Comparison of ENCODE assay signal across 14 cellular contexts in the genomic region with DNA sequence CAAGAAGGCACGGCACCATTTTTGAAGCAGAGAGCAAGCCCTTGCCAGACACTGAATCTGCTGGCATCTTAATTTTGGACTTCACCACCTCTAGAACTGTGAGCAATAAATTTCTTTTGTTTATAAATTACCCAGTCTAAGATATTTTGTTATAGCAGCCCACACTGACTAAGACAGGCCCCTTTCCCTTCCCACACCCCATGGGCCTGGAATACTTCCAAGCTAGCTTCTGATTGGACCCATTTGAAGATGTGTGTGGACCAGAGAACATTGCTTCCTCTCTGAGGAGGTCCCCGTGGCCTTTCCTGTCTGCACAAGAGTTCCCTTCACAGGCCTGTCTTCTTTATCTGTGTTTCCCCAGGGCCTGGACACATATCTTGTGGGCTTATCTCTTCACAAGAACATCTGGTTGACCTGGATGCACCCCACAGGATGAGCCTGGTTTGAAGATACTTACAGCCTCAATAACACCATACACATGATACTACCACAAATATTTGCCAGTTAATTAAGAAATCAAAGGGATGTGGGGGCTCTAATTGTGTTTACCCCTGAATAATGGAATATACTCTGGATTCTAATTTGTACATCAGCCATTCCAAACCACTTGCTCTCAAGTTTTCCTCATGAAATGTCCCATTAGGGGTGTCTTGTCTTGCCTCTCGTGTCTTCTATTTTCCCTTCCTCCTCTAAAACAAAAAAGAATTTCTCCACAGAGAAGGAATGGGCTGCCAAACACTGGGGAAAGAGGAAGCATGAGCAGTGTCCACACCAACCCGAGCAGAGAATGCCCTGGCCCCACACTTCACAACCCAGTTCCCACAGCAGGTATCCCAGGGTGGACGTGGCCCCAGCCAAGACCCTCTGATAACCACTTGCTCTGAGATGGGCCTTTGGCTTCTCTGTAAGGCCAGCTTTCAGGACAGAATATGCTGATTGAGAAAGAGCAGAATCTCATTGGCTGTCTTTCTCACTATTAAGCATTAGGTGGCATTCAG. TPM values are rescaled to one million over a fixed set of nuclear protein-coding genes. Genes with fewer than 3 reads are reported as not detected.
A peak's percentile ranks its signal among the peaks of the same experiment; 100 is the strongest.
DNase-seq lines count a peak whose midpoint lies in the region; ATAC-seq and TF ChIP-seq lines count a peak whose summit lies in the region.
"Had no signal": no experiment of that assay in that cellular context is flagged by ENCODE, and none has a peak within 500 bp of the region (broad histone marks: within the 10 kb centered on the region; RNA-seq: fewer than 3 reads in every experiment).

No MANE protein-coding gene starts in this region.

- ATAC-seq in naive B cell (ENCODE audit: low read depth in 2 of 2) (no peak), aorta (ENCODE audit: low FRiP score) (no peak), GM18511 (IDR thresholded peaks at IDR 0.05; ENCODE audit: unreplicated experiment) (no peak), HG03469 (IDR thresholded peaks at IDR 0.05; ENCODE audit: unreplicated experiment) (no peak)
- ATAC-seq: body of pancreas, Panc1 had no signal

- TF ChIP-seq CTCF in Loucy (conservative IDR thresholded peaks at IDR 0.05; ENCODE audit: low read length): no peak

- peak overlapping the region; percentile 94 to 99 (median 98) for H3K27ac Mint-ChIP-seq in CD4-positive, alpha-beta memory T cell
- H3K27ac Mint-ChIP-seq in naive B cell: peak overlapping the region; percentile 32 to 87 (median 61)

- peaks cover 22% of the 10 kb centered on the region for H3K36me3 ChIP-seq in CD4-positive, alpha-beta memory T cell (ENCODE audit: insufficient read depth, low read length)
- H3K36me3 ChIP-seq in Loucy (ENCODE audit: insufficient read depth, low read length): peaks cover 45% of the 10 kb centered on the region
- peaks cover 0 to 8% of the 10 kb centered on the region in 2 donors for H3K36me3 ChIP-seq in aorta (ENCODE audit: control insufficient read depth in 1 of 2, insufficient read depth in 2 of 2, low read length in 1 of 2)

- peaks cover 0 to 2% (median 0%) of the 10 kb centered on the region in 8 donors for H3K9me3 Mint-ChIP-seq in CD4-positive, alpha-beta memory T cell
- no peaks in the 10 kb centered on the region for H3K9me3 Mint-ChIP-seq in naive B cell

- H3K4me1 ChIP-seq in CD4-positive, alpha-beta memory T cell (ENCODE audit: insufficient read depth, low read length): peaks cover 90% of the 10 kb centered on the region
- H3K4me1 ChIP-seq in Loucy (ENCODE audit: insufficient read depth, low read length, poor library complexity, severe bottlenecking) (peaks cover 19% of the 10 kb centered on the region), aorta (ENCODE audit: control insufficient read depth in 1 of 2, insufficient read depth in 2 of 2, low read length in 2 of 2) (no peaks in the 10 kb centered on the region)
- H3K4me1 ChIP-seq: body of pancreas had no signal

- peaks cover 56 to 58% of the 10 kb centered on the region in 2 donors for H3K36me3 Mint-ChIP-seq in CD4-positive, alpha-beta memory T cell
- H3K36me3 Mint-ChIP-seq in naive B cell: peaks cover 13 to 17% of the 10 kb centered on the region in 2 donors

- 90 to 94% methylated on average over 5 of the region's 5 CpGs for WGBS in aorta, 2 donors

- peaks cover 8% of the 10 kb centered on the region; the same call in 1 of the 2 replicates for H3F3A ChIP-seq in Loucy (ENCODE audit: low read depth)

- H3K27ac ChIP-seq in CD4-positive, alpha-beta memory T cell (ENCODE audit: low read depth, low read length): peak overlapping the region; percentile 74
- H3K27ac ChIP-seq in aorta (ENCODE audit: low read depth in 1 of 2, low read length in 2 of 2): no peak overlapping the region

- POLR2A ChIA-PET in CD4-positive, alpha-beta memory T cell (lab: Charles Lee; ENCODE audit: partially characterized antibody): interaction anchor here (0.9 to 23.3 kb wide), 8 partner anchors 8 to 100 kb away, joined by 3 to 687 read pairs (median 6); no protein-coding TSS in a partner anchor

- peak overlapping the region; percentile 53; the same call in 1 of the 2 replicates for H2AFZ ChIP-seq in Loucy (ENCODE audit: low read length)

- peak overlapping the region; percentile 61 for H3K4me2 ChIP-seq in Loucy (ENCODE audit: low read depth, low read length, poor library complexity, severe bottlenecking)

- intact Hi-C loops in CD4-positive, alpha-beta memory T cell (cut with micrococcal nuclease): loop anchor here (1.0 kb wide), 2 partner anchors 7 to 9 kb away; no protein-coding TSS in a partner anchor
- intact Hi-C loops in aorta (cut with DNase I): no loop called here

- H3K4me1 Mint-ChIP-seq in CD4-positive, alpha-beta memory T cell: peaks cover 54 to 89% (median 75%) of the 10 kb centered on the region in 4 donors
- H3K4me1 Mint-ChIP-seq in naive B cell: peaks cover 31 to 61% (median 46%) of the 10 kb centered on the region in 3 donors

- H3K79me2 ChIP-seq in Loucy (ENCODE audit: insufficient read depth, low read length): no peaks in the 10 kb centered on the region

- no peaks in the 10 kb centered on the region for H4K20me1 ChIP-seq in Loucy (ENCODE audit: insufficient read depth, low read length, poor library complexity, severe bottlenecking)

- no peaks in the 10 kb centered on the region for H3K9me3 ChIP-seq in CD4-positive, alpha-beta memory T cell (ENCODE audit: control insufficient read depth in 1 of 2, low read length in 2 of 2)
- H3K9me3 ChIP-seq in Loucy (ENCODE audit: insufficient read depth, low read depth, low read length) (no peaks in the 10 kb centered on the region), aorta (ENCODE audit: control insufficient read depth, low read length) (no peaks in the 10 kb centered on the region)
- H3K9me3 ChIP-seq: body of pancreas, thoracic aorta had no signal

- H3K27me3 Mint-ChIP-seq in CD4-positive, alpha-beta memory T cell: no peaks in the 10 kb centered on the region
- H3K27me3 Mint-ChIP-seq in naive B cell: no peaks in the 10 kb centered on the region

- H3K9ac ChIP-seq in Loucy (ENCODE audit: low read depth, low read length, poor library complexity, severe bottlenecking): peak overlapping the region; percentile 37

- DNase-seq in CD4-positive, alpha-beta memory T cell: no peak
- peak; percentile 13 for DNase-seq in amniotic epithelial cell (ENCODE audit: low read depth)
- DNase-seq in naive B cell: no peak
- no peak for DNase-seq in aorta
- DNase-seq in NCI-H1694 treated with DMSO at 0.1 percent for 48 hours (lab: John Stamatoyannopoulos, UW): no peak
- DNase-seq: NCI-H187 treated with DMSO at 0.1 percent for 48 hours; nucleus accumbens; stimulated activated CD4-positive, alpha-beta T cell treated with anti-CD3 and anti-CD28 coated beads, Interleukin-2, amount 100 ng/mL, for 48 hours had no signal

- CTCF ChIA-PET in CD4-positive, alpha-beta memory T cell (lab: Charles Lee; ENCODE audit: partially characterized antibody): interaction anchor here (1.0 to 16.8 kb wide), 7 partner anchors 8 to 52 kb away, joined by 3 to 159 read pairs (median 8); no protein-coding TSS in a partner anchor

- H3K27me3 ChIP-seq in CD4-positive, alpha-beta memory T cell (ENCODE audit: insufficient read depth, low read length): no peaks in the 10 kb centered on the region
- H3K27me3 ChIP-seq in Loucy (ENCODE audit: insufficient read depth, low read length, poor library complexity, severe bottlenecking) (no peaks in the 10 kb centered on the region), aorta (ENCODE audit: control insufficient read depth in 1 of 2, insufficient read depth in 2 of 2, low read length in 1 of 2) (no peaks in the 10 kb centered on the region)
- H3K27me3 ChIP-seq: body of pancreas had no signal

- H3K4me3 Mint-ChIP-seq in CD4-positive, alpha-beta memory T cell: peak overlapping the region; percentile 36 to 91 (median 81)
- peak overlapping the region in 3 of 8 donors; percentile 61 to 72 (median 70) for H3K4me3 Mint-ChIP-seq in naive B cell

- no peaks in the 10 kb centered on the region for H3K9me2 ChIP-seq in Loucy (replicated peaks; ENCODE audit: low read depth, low read length)

- H3K4me3 ChIP-seq in CD4-positive, alpha-beta memory T cell (ENCODE audit: low read length in 2 of 2): peak overlapping the region in 1 of 2 donors; percentile 18
- H3K4me3 ChIP-seq in Loucy (ENCODE audit: low read length, poor library complexity, severe bottlenecking): peak overlapping the region; percentile 54
- H3K4me3 ChIP-seq in aorta (ENCODE audit: low read length in 2 of 2): no peak overlapping the region
- H3K4me3 ChIP-seq: body of pancreas, thoracic aorta had no signal

RNA-seq across cellular contexts. Expression of a gene that starts 42.5 kb away (rescaled TPM):
- 10 to 100 TPM; 45.8 to 47.0 TPM for total RNA-seq in CD4-positive, alpha-beta memory T cell
- polyA plus RNA-seq in CD4-positive, alpha-beta memory T cell: 10 to 100 TPM; 43.6 to 46.8 TPM
- polyA plus RNA-seq in naive B cell (ENCODE audit: low read depth in 6 of 6): 10 to 100 TPM; 32.6 to 42.8 (median 39.9) TPM
- total RNA-seq in aorta: 10 to 100 TPM; 31.0 to 56.9 TPM
- polyA plus RNA-seq in aorta: 10 to 100 TPM; 14.1 to 17.5 TPM

RNA-seq across cellular contexts. Expression of a gene that starts 42.5 kb away (rescaled TPM):
- total RNA-seq in CD4-positive, alpha-beta memory T cell: 10 to 100 TPM; 12.9 to 13.6 TPM
- polyA plus RNA-seq in CD4-positive, alpha-beta memory T cell: 1 to 10 TPM in 1 of 2 donors, under 1 TPM in 1; 0.50 to 1.9 TPM
- polyA plus RNA-seq in naive B cell (ENCODE audit: low read depth in 6 of 6) (1 to 10 TPM in 4 of 6 donors, under 1 TPM in 1, not detected in 1; 0.50 to 2.0 (median 1.5) TPM), aorta (under 1 TPM; 0.38 to 0.43 TPM)
- total RNA-seq in aorta: 1 to 10 TPM; 7.8 to 8.2 TPM

RNA-seq across cellular contexts. Expression of a gene that starts 59.4 kb away (rescaled TPM):
- total RNA-seq in CD4-positive, alpha-beta memory T cell: 10 to 100 TPM; 75.4 to 84.4 TPM
- 100 to 1,000 TPM in 1 of 2 donors, 10 to 100 TPM in 1; 100.0 to 109 TPM for polyA plus RNA-seq in CD4-positive, alpha-beta memory T cell
- polyA plus RNA-seq in naive B cell (ENCODE audit: low read depth in 6 of 6) (10 to 100 TPM; 66.0 to 87.6 (median 75.1) TPM), aorta (100 to 1,000 TPM; 282 to 287 TPM)
- total RNA-seq in aorta: 100 to 1,000 TPM; 297 to 370 TPM
